ENCODE assay signal across 8 cellular contexts in the genomic region with DNA sequence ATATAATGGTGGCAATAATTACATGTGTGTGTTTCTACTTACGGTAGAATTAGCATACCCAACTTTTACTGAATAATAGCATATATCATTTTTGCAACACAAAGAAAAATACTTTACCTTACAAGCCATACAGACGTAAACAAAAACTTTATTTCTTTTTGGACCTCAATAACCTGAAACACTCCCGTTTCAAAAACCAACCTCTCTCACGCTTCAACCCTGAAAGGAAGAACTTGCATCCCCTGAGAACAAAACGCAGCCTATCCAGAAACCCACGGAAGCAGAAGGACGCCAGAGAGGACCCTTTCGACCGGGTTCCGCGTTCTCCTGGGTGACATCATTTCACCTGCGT. TPM values are rescaled to one million over a fixed set of nuclear protein-coding genes. Genes with fewer than 3 reads are reported as not detected.
DNase-seq lines count a peak whose midpoint lies in the region; ATAC-seq, FAIRE-seq and TF ChIP-seq lines count a peak whose summit lies in the region.

A gene (minus strand): TSS at position 290 of the 352 bp plus-strand sequence. CDS start 161 bp downstream, at position 129.

- H3K27me3 Mint-ChIP-seq in activated T-cell treated with anti-CD3 and anti-CD28 coated beads, Interleukin-2, amount 50 U/mL, for 72 hours (ENCODE audit: low read depth): no peaks in the 10 kb centered on the region

- peak within 1 kb of the TSS; percentile 96 for H3K27ac Mint-ChIP-seq in activated T-cell treated with anti-CD3 and anti-CD28 coated beads, Interleukin-2, amount 50 U/mL, for 72 hours

- no peak for ATAC-seq in activated T-cell treated with anti-CD3 and anti-CD28 coated beads, Interleukin-2, amount 50 U/mL, for 72 hours (replicated peaks in 1 of 2)
- ATAC-seq in Right ventricle myocardium inferior: no peak
- ATAC-seq in psoas muscle: no peak

- peak within 1 kb of the TSS; percentile 89 to 96 for H3K4me3 Mint-ChIP-seq in activated T-cell treated with anti-CD3 and anti-CD28 coated beads, Interleukin-2, amount 50 U/mL, for 72 hours

- no peaks in the 10 kb centered on the region for H3K27me3 ChIP-seq in psoas muscle (ENCODE audit: insufficient read depth in 3 of 3, low read length in 2 of 3)

- peaks cover 59% of the 10 kb centered on the region for H3K4me1 Mint-ChIP-seq in activated T-cell treated with anti-CD3 and anti-CD28 coated beads, Interleukin-2, amount 50 U/mL, for 72 hours (ENCODE audit: low read depth)

- WGBS in psoas muscle, 3 donors: 0% methylated on average over 12 of the region's 12 CpGs

- intact Hi-C loops in Right ventricle myocardium inferior (cut with DNase I): loop anchor here (5.0 kb wide), 1 partner anchor 172 kb away; a partner anchor contains a TSS
- intact Hi-C loops in psoas muscle (cut with DNase I): no loop called here

- TF ChIP-seq CTCF in psoas muscle (IDR thresholded peaks at IDR 0.05): no peak

- H3K36me3 Mint-ChIP-seq in activated T-cell treated with anti-CD3 and anti-CD28 coated beads, Interleukin-2, amount 50 U/mL, for 72 hours (ENCODE audit: insufficient read depth in 2 of 2): peaks cover 3 to 6% of the 10 kb centered on the region in 2 donors

- peak within 1 kb of the TSS; percentile 92 for H3K4me3 ChIP-seq in psoas muscle

- peaks cover 59% of the 10 kb centered on the region for H3K4me1 ChIP-seq in psoas muscle

- no peaks in the 10 kb centered on the region for H3K9me3 Mint-ChIP-seq in activated T-cell treated with anti-CD3 and anti-CD28 coated beads, Interleukin-2, amount 50 U/mL, for 72 hours

- H3K36me3 ChIP-seq in psoas muscle (ENCODE audit: insufficient read depth in 1 of 2, low read depth in 1 of 2): no peaks in the 10 kb centered on the region

- TF ChIP-seq POLR2A in H54 (IDR thresholded peaks at IDR 0.05; ENCODE audit: low read depth, low read length): no peak

- DNase-seq in NCI-H2107 treated with DMSO at 0.1 percent for 48 hours (lab: John Stamatoyannopoulos, UW; ENCODE audit: unreplicated experiment) (peak; percentile 34), NCI-H2107 (lab: John Stamatoyannopoulos, UW) (no peak), Right ventricle myocardium inferior (ENCODE audit: missing footprints) (no peak), psoas muscle (no peak), nucleus accumbens (lab: John Stamatoyannopoulos, UW) (no peak), H54 (ENCODE audit: insufficient read length, low spot score) (no peak), DMS 273 (lab: John Stamatoyannopoulos, UW; ENCODE audit: unreplicated experiment) (no peak)
- no peak for DNase-seq in activated T-cell treated with anti-CD3 and anti-CD28 coated beads, Interleukin-2, amount 50 U/mL, for 72 hours

- H3K27ac ChIP-seq in psoas muscle: peak within 1 kb of the TSS; percentile 95

- no peaks in the 10 kb centered on the region for H3K9me3 ChIP-seq in psoas muscle

- FAIRE-seq in H54 (lab: Jason Lieb, UNC): no peak

RNA-seq across cellular contexts. Expression of the gene that starts here (rescaled TPM):
- total RNA-seq in activated T-cell treated with anti-CD3 and anti-CD28 coated beads, Interleukin-2, amount 50 U/mL, for 72 hours: 10 to 100 TPM; 33.5 to 35.2 TPM
- total RNA-seq in Right ventricle myocardium inferior (27.4 TPM), psoas muscle (10 to 100 TPM; 16.1 to 36.9 (median 21.9) TPM)
- 10 to 100 TPM in 1 of 3 donors, 1 to 10 TPM in 2; 7.6 to 18.7 (median 9.9) TPM for polyA plus RNA-seq in psoas muscle
